ENCODE assay signal across 18 cellular contexts in the genomic region with DNA sequence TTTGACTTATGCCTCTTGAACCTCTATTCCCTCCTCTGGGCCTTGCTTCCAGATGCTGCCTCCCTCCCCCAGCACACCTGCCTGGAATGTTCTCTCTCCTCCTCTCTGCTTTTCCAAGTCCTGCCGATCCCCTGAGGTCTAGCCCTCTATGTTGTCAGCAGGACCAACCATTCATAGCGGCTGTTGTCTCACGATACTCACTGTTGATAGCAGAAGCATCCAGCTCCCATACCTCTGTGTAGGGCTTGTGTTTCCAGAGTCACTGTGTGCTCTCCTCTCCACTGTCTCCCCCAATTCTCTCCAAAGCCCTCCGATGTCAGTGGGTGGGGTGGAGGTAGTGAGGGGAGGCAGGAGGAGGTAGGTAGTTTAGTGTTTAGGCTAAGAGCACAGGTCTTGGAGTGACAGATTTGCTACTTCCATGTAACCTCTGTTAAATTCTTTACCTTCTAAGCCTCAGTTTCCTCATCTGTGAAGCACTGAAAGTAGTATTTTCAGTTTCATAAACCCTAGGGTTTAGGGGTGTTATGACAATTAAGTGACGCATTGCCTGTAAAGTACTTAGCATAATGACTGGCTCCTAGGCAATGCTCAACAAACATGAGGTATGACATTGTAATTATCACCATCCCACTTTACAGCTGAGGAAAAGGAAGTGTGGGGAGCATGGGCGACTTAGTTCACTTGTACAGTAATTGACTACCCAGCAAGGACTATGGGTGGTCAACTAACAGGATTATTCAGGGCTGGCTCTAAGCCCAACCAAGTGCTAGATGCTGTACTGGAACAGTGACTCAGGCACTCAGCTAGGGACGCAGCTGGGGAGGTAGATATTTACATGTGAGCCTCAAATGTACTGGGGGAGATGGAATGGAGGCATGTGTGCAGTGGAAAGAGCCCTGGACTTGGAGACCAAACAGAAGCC.
DNase-seq lines count a peak whose midpoint lies in the region; ATAC-seq, FAIRE-seq and TF ChIP-seq lines count a peak whose summit lies in the region.
"Had no signal": no experiment of that assay in that cellular context is flagged by ENCODE, and none has a peak within 500 bp of the region (broad histone marks: within the 10 kb centered on the region; RNA-seq: fewer than 3 reads in every experiment).

No MANE protein-coding gene starts in this region.

- no peaks in the 10 kb centered on the region for H3K4me1 ChIP-seq in GM12878 (ENCODE audit: control insufficient read depth, insufficient read depth, low read length)
- H3K4me1 ChIP-seq in urinary bladder (ENCODE audit: insufficient read depth) = no peaks in the 10 kb centered on the region

- H3K27ac ChIP-seq in GM12878 (ENCODE audit: control insufficient read depth, insufficient read depth) = no peak overlapping the region
- H3K27ac ChIP-seq in urinary bladder (ENCODE audit: low read depth) = peak overlapping the region; percentile 42

- SMC1A ChIA-PET in GM12878 (lab: Charles Lee; ENCODE audit: uncharacterized antibody, unreplicated experiment) = interaction anchor here (0.9 to 1.0 kb wide), 2 partner anchors 21 to 25 kb away, joined by 3 read pairs; no protein-coding TSS in a partner anchor

- no peaks in the 10 kb centered on the region for H4K20me1 ChIP-seq in GM12878 (ENCODE audit: control insufficient read depth, insufficient read depth)

- H3K36me3 ChIP-seq in GM12878 (ENCODE audit: control insufficient read depth in 2 of 2, insufficient read depth in 2 of 2, low read length in 1 of 2) (no peaks in the 10 kb centered on the region), urinary bladder (ENCODE audit: insufficient read depth) (no peaks in the 10 kb centered on the region)

- CTCF ChIA-PET in GM12878 (lab: Yijun Ruan, JAX) = interaction anchor here (0.5 to 1.1 kb wide), 2 partner anchors 93 to 169 kb away, joined by 3 to 4 read pairs; no protein-coding TSS in a partner anchor

- TF ChIP-seq POLR2A in GM12878 (IDR thresholded peaks at IDR 0.05; ENCODE audit: low read depth, low read length) = no peak

- no peak for TF ChIP-seq EP300 in GM12878 (IDR thresholded peaks at IDR 0.05; ENCODE audit: borderline replicate concordance in 1 of 2, control insufficient read depth in 1 of 2, low read depth in 2 of 2, low read length in 2 of 2)

- RAD21 ChIA-PET in GM12878 (lab: Charles Lee; ENCODE audit: unreplicated experiment) = no interaction called here

- no peak for TF ChIP-seq RAD21 in GM12878 (IDR thresholded peaks at IDR 0.05; ENCODE audit: insufficient read depth, low read depth, low read length)

- no TSS peak for BruUV-seq in GM12878 (replicated peaks; lab: Mats Ljungman, UMichigan)

- H3K9me3 ChIP-seq in GM12878 (replicated peaks; ENCODE audit: control insufficient read depth, insufficient read depth, low read length) = no peaks in the 10 kb centered on the region; the same call in 2 of the 3 replicates

- no peak for DNase-seq in activated T-cell treated with anti-CD3 and anti-CD28 coated beads, Interleukin-2, amount 50 U/mL, for 72 hours
- DNase-seq in activated T-cell treated with anti-CD3 and anti-CD28 coated beads, Interleukin-2, amount 50 U/mL, for 24 hours = no peak
- DNase-seq in GM12878 (ENCODE audit: low read depth, low spot score) (no peak), left colon (no peak), left lobe of liver (ENCODE audit: low spot score) (no peak)
- no peak for DNase-seq in activated naive CD8-positive, alpha-beta T cell treated with anti-CD3 and anti-CD28 coated beads for 36 hours
- DNase-seq: DMS53; GOT3; Karpas-422; MM.1S; NCI-H1105; NCI-H187; NCI-H510A; NK-92 treated with Interleukin-12 subunit alpha and Interleukin-12 subunit beta, amount 100 ng/mL, for 24 hours had no signal

- WGBS in GM12878 (ENCODE audit: insufficient coverage, insufficient replicate concordance, low lambda C conversion rate, missing lambda C conversion rate) = 38% methylated on average over 7 of the region's 7 CpGs
- WGBS in urinary bladder = 90% methylated on average over 7 of the region's 7 CpGs

- in situ Hi-C loops in GM12878 (cut with MboI) = no loop called here

- peaks cover 0 to 3% of the 10 kb centered on the region in 2 experiments; a peak in 1 of 4 replicates for H3K27me3 ChIP-seq in GM12878 (replicated peaks in 1 of 2; ENCODE audit: control insufficient read depth in 2 of 2, insufficient read depth in 2 of 2, low read length in 1 of 2)

- H3K9me3 Mint-ChIP-seq in activated T-cell treated with anti-CD3 and anti-CD28 coated beads, Interleukin-2, amount 50 U/mL, for 72 hours = no peaks in the 10 kb centered on the region
- H3K9me3 Mint-ChIP-seq in activated T-cell treated with anti-CD3 and anti-CD28 coated beads, Interleukin-2, amount 50 U/mL, for 24 hours = no peaks in the 10 kb centered on the region
- H3K9me3 Mint-ChIP-seq in activated naive CD8-positive, alpha-beta T cell treated with anti-CD3 and anti-CD28 coated beads for 36 hours = no peaks in the 10 kb centered on the region

- POLR2A ChIA-PET in GM12878 (lab: Charles Lee) = interaction anchor here (0.6 kb wide), 1 partner anchor 32 kb away, joined by 3 read pairs; no protein-coding TSS in a partner anchor

- H2AFZ ChIP-seq in GM12878 (ENCODE audit: control insufficient read depth, low read depth, low read length) = no peak overlapping the region

- H3K27ac Mint-ChIP-seq in activated T-cell treated with anti-CD3 and anti-CD28 coated beads, Interleukin-2, amount 50 U/mL, for 72 hours = no peak overlapping the region
- no peak overlapping the region for H3K27ac Mint-ChIP-seq in activated T-cell treated with anti-CD3 and anti-CD28 coated beads, Interleukin-2, amount 50 U/mL, for 24 hours
- H3K27ac Mint-ChIP-seq in activated naive CD8-positive, alpha-beta T cell treated with anti-CD3 and anti-CD28 coated beads for 36 hours = no peak overlapping the region

- H3K9ac ChIP-seq in GM12878 (ENCODE audit: control insufficient read depth, insufficient read depth, low read length) = no peak overlapping the region

- no peaks in the 10 kb centered on the region for H3K36me3 Mint-ChIP-seq in activated T-cell treated with anti-CD3 and anti-CD28 coated beads, Interleukin-2, amount 50 U/mL, for 72 hours (ENCODE audit: insufficient read depth in 2 of 2)
- H3K36me3 Mint-ChIP-seq in activated T-cell treated with anti-CD3 and anti-CD28 coated beads, Interleukin-2, amount 50 U/mL, for 24 hours (ENCODE audit: low read depth) = no peaks in the 10 kb centered on the region
- no peaks in the 10 kb centered on the region for H3K36me3 Mint-ChIP-seq in activated naive CD8-positive, alpha-beta T cell treated with anti-CD3 and anti-CD28 coated beads for 36 hours

- intact Hi-C loops in GM12878 (cut with micrococcal nuclease; ENCODE audit: unreplicated experiment) = no loop called here
- intact Hi-C loops in left colon (cut with DNase I, micrococcal nuclease) = no loop called here

- H3K4me3 Mint-ChIP-seq in activated T-cell treated with anti-CD3 and anti-CD28 coated beads, Interleukin-2, amount 50 U/mL, for 72 hours = no peak overlapping the region
- no peak overlapping the region for H3K4me3 Mint-ChIP-seq in activated T-cell treated with anti-CD3 and anti-CD28 coated beads, Interleukin-2, amount 50 U/mL, for 24 hours
- H3K4me3 Mint-ChIP-seq in activated naive CD8-positive, alpha-beta T cell treated with anti-CD3 and anti-CD28 coated beads for 36 hours = no peak overlapping the region

- FAIRE-seq in GM12878 (lab: Jason Lieb, UNC) = no peak
- FAIRE-seq: A204.1, GM12891 had no signal

- no peak for TF ChIP-seq CTCF in GM12878 (IDR thresholded peaks at IDR 0.05 in 2 of 3, conservative IDR thresholded peaks at IDR 0.05 in 1 of 3; ENCODE audit: control insufficient read depth in 2 of 3, extremely low read depth in 1 of 3, insufficient read depth in 1 of 3, low read depth in 3 of 3, low read length in 3 of 3)

- H3K27me3 Mint-ChIP-seq in activated T-cell treated with anti-CD3 and anti-CD28 coated beads, Interleukin-2, amount 50 U/mL, for 72 hours (ENCODE audit: low read depth) = peaks cover 63% of the 10 kb centered on the region
- peaks cover 47% of the 10 kb centered on the region for H3K27me3 Mint-ChIP-seq in activated T-cell treated with anti-CD3 and anti-CD28 coated beads, Interleukin-2, amount 50 U/mL, for 24 hours
- peaks cover 17% of the 10 kb centered on the region for H3K27me3 Mint-ChIP-seq in activated naive CD8-positive, alpha-beta T cell treated with anti-CD3 and anti-CD28 coated beads for 36 hours

- no peak overlapping the region for H3K4me2 ChIP-seq in GM12878 (ENCODE audit: control insufficient read depth, insufficient read depth)

- H3K4me1 Mint-ChIP-seq in activated T-cell treated with anti-CD3 and anti-CD28 coated beads, Interleukin-2, amount 50 U/mL, for 72 hours (ENCODE audit: low read depth) = peaks cover 4% of the 10 kb centered on the region
- no peaks in the 10 kb centered on the region for H3K4me1 Mint-ChIP-seq in activated T-cell treated with anti-CD3 and anti-CD28 coated beads, Interleukin-2, amount 50 U/mL, for 24 hours (ENCODE audit: low read depth)
- no peaks in the 10 kb centered on the region for H3K4me1 Mint-ChIP-seq in activated naive CD8-positive, alpha-beta T cell treated with anti-CD3 and anti-CD28 coated beads for 36 hours

- ATAC-seq in activated T-cell treated with anti-CD3 and anti-CD28 coated beads, Interleukin-2, amount 50 U/mL, for 72 hours (replicated peaks in 1 of 2) = peak; percentile 41 to 79
- ATAC-seq in GM12878 (peak; percentile 57), left colon (peak; percentile 58), left lobe of liver (no peak), GM21360 (IDR thresholded peaks at IDR 0.05; ENCODE audit: unreplicated experiment) (no peak)

- no peaks in the 10 kb centered on the region for H3K79me2 ChIP-seq in GM12878 (ENCODE audit: control insufficient read depth, insufficient read depth, low read length)

- H3K4me3 ChIP-seq in GM12878 (no peak overlapping the region), urinary bladder (ENCODE audit: low read depth, low read length) (no peak overlapping the region)

TF ChIP-seq in GM12878, 131 proteins besides CTCF, POLR2A, EP300 and RAD21:
- TF ChIP-seq HDAC6 (IDR thresholded peaks at IDR 0.05; ENCODE audit: unreplicated experiment) (no peak), KAT2A (conservative IDR thresholded peaks at IDR 0.05; ENCODE audit: control insufficient read depth, low read depth, low read length) (no peak)

Comparison
In these comparisons a context has a peak if more than half of its experiments do, and no peak if none do; other contexts are left out.
1. ATAC-seq: peak in activated T-cell treated with anti-CD3 and anti-CD28 coated beads, Interleukin-2, amount 50 U/mL, for 72 hours (2 of 2), GM12878 (single experiment) and left colon (single experiment); none in left lobe of liver (single experiment) and GM21360 (single experiment).